1 cellular context compared by ENCODE assay signal in the genomic region with DNA sequence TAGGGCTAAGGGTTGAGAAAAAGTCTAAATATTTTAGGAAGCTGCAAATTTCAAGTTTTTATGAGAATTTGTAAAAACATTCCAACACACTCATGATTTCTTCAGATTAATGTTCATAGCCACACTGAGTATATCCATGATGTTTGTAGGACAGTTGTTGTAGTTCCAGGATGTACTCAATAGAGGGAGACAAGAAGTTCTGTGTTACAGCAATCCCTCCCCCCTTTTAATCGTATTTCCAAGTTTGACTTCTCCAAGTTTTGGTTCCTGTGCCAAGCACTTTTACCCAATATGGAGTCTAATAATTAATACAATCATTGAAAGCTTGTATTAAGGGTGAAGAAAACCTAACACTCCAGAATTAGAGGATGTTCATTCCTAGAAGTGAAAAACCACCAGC.
TF ChIP-seq lines count a peak whose summit lies in the region.

No MANE protein-coding gene starts in this region.

TF ChIP-seq in IMR-90, 13 proteins besides CTCF, POLR2A, EP300 and RAD21 (continued from another document):
- TF ChIP-seq USF2 (IDR thresholded peaks at IDR 0.05; ENCODE audit: low read depth, low read length): no peak
